Comparison of ENCODE assay signal across 24 cellular contexts in the genomic region with DNA sequence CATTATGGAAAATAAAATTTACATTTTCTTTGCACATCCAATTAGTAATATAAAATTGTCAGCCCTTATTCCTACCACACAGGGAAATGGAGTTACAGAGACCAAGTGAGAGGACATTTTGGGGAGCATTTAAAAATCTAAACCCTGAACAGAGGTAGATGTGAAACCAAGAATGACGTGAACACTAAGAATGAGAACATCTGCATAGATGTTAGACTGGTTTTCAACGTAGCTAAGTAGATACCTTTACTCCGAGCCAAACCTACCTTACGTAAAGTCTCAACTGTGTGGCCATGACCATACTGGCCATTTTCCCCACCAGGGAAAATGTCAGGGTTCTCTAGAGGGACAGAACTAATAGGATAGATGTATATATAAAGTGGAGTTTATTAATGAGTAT. TPM values are rescaled to one million over a fixed set of nuclear protein-coding genes. Genes with fewer than 3 reads are reported as not detected.
"Had no signal": no experiment of that assay in that cellular context is flagged by ENCODE, and none has a peak within 500 bp of the region (broad histone marks: within the 10 kb centered on the region; RNA-seq: fewer than 3 reads in every experiment).

No MANE protein-coding gene starts in this region.

- H3K27ac Mint-ChIP-seq: naive thymus-derived CD4-positive, alpha-beta T cell; natural killer cell had no signal

- H3K4me1 Mint-ChIP-seq: naive thymus-derived CD4-positive, alpha-beta T cell had no signal

- H3K36me3 ChIP-seq: esophagus squamous epithelium, gastrocnemius medialis, heart right ventricle, left lung, lower lobe of right lung had no signal

- DNase-seq: dermis blood vessel endothelial cell; dorsolateral prefrontal cortex; effector CD4-positive, alpha-beta T cell; effector memory CD4-positive, alpha-beta T cell; esophagus squamous epithelium; foreskin fibroblast; foreskin melanocyte; gastrocnemius medialis; glutamatergic neuron; head of caudate nucleus; heart right ventricle; hippocampal formation; left cardiac atrium; left lung; left ventricle myocardium superior; lower lobe of right lung; mesenchymal stem cell; midbrain; naive thymus-derived CD4-positive, alpha-beta T cell; natural killer cell had no signal

- H3K4me3 Mint-ChIP-seq: naive thymus-derived CD4-positive, alpha-beta T cell; natural killer cell had no signal

- ATAC-seq: gastrocnemius medialis; heart right ventricle; left lung; left ventricle myocardium superior; lower lobe of right lung; naive thymus-derived CD4-positive, alpha-beta T cell; natural killer cell had no signal

- H3K27ac ChIP-seq: coronary artery, dorsolateral prefrontal cortex, esophagus squamous epithelium, gastrocnemius medialis, heart right ventricle, left lung, lower lobe of right lung had no signal

- H3K9me3 Mint-ChIP-seq: natural killer cell had no signal

- FAIRE-seq: endothelial cell of umbilical vein, islet of Langerhans, keratinocyte had no signal

- H3K9me3 ChIP-seq: esophagus squamous epithelium, gastrocnemius medialis, heart right ventricle, left lung, lower lobe of right lung had no signal

- H3K4me3 ChIP-seq: coronary artery, dorsolateral prefrontal cortex, esophagus squamous epithelium, gastrocnemius medialis, heart right ventricle, left lung, lower lobe of right lung had no signal

- H3K4me1 ChIP-seq: gastrocnemius medialis, heart right ventricle, left lung, lower lobe of right lung had no signal

- H3K36me3 Mint-ChIP-seq: naive thymus-derived CD4-positive, alpha-beta T cell; natural killer cell had no signal

- H3K27me3 ChIP-seq: dorsolateral prefrontal cortex, esophagus squamous epithelium, gastrocnemius medialis, heart right ventricle, left lung had no signal

RNA-seq across cellular contexts. Expression of a gene that starts 51.4 kb away (rescaled TPM):
- polyA plus RNA-seq: naive thymus-derived CD4-positive, alpha-beta T cell had no signal
